11 cellular contexts compared by ENCODE assay signal in the genomic region with DNA sequence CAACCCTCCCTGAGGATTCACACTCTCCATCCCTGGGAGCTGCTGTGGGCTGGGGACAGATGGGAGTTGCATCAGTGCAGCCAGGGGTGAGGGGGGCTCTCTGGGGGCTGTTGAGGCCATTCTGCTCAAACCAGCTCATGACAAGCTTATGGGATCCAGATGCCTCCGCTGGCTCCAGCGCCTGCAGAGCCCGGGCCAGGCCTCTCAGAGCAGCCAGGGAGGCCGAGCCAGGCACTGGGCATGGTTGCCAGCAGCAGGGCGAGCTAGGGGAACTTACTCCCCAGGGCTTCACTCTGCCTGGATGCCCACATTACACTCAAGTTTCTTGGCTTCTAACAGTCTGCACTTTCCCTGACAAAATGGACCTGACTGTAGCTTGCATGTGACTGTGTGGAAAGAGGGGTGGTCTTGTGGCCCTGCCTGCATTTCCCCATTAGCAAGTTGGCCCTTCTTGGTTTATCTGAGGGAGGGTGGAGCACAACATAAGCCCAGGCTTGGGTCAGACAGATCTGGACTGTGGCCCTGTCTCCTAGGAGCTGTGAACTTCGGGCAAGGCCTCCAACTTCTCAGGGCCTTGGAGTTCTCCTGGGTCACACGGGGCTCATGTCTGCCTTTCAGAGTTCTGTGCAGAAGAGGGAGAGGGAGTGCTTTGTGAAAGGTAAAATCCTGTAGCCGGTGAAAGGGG. TPM values are rescaled to one million over a fixed set of nuclear protein-coding genes. Genes with fewer than 3 reads are reported as not detected.
DNase-seq lines count a peak whose midpoint lies in the region; ATAC-seq and TF ChIP-seq lines count a peak whose summit lies in the region.
"Had no signal": no experiment of that assay in that cellular context is flagged by ENCODE, and none has a peak within 500 bp of the region (broad histone marks: within the 10 kb centered on the region; RNA-seq: fewer than 3 reads in every experiment).

No MANE protein-coding gene starts in this region.

- H3K9me3 Mint-ChIP-seq in nephron: peaks cover 6% of the 10 kb centered on the region

- TF ChIP-seq CTCF in fibroblast of pulmonary artery (IDR thresholded peaks at IDR 0.05; ENCODE audit: low read length, missing control alignments): no peak
- no peak for TF ChIP-seq CTCF in nephron (IDR thresholded peaks at IDR 0.05; ENCODE audit: unreplicated experiment in 3 of 3)
- no peak for TF ChIP-seq CTCF in transverse colon (IDR thresholded peaks at IDR 0.05)

- peak; percentile 23 for TF ChIP-seq EP300 in transverse colon (IDR thresholded peaks at IDR 0.05; ENCODE audit: low read depth)

- ATAC-seq in SK-N-SH treated with all-trans-retinoic acid at 6 μM for 48 hours (peak; percentile 60), HG03432 (IDR thresholded peaks at IDR 0.05; ENCODE audit: unreplicated experiment) (no peak), HG02885 (IDR thresholded peaks at IDR 0.05; ENCODE audit: poor library complexity, unreplicated experiment) (no peak)

- H3K36me3 ChIP-seq in transverse colon: no peaks in the 10 kb centered on the region

- H3K27ac ChIP-seq in transverse colon: peak overlapping the region; percentile 78 to 94 (median 86)

- H3K27me3 Mint-ChIP-seq in nephron (ENCODE audit: low read depth): no peaks in the 10 kb centered on the region

- H3K9me3 ChIP-seq in transverse colon: no peaks in the 10 kb centered on the region

- no peaks in the 10 kb centered on the region for H3K27me3 ChIP-seq in transverse colon

- peaks cover 42% of the 10 kb centered on the region for H3K4me1 Mint-ChIP-seq in nephron

- intact Hi-C loops in transverse colon (cut with DNase I; ENCODE audit: low total_unique reads): no loop called here

- peaks cover 57 to 75% (median 61%) of the 10 kb centered on the region in 4 donors for H3K4me1 ChIP-seq in transverse colon

- TF ChIP-seq POLR2A in transverse colon (IDR thresholded peaks at IDR 0.05): no peak

- in situ Hi-C loops in transverse colon (cut with MboI; ENCODE audit: low pct_ligation_motif_present in 1 of 4, low pct_unique_long_range_greater_than_20kb in 1 of 4, low sequenced_read_pairs in 3 of 4): no loop called here

- H3K4me3 ChIP-seq in fibroblast of pulmonary artery (replicated peaks; ENCODE audit: low read depth, low read length) (no peak overlapping the region), transverse colon (no peak overlapping the region)

- no peak overlapping the region for H3K4me3 Mint-ChIP-seq in nephron
- H3K4me3 Mint-ChIP-seq: T-helper 1 cell treated with Interleukin-12 subunit alpha and Interleukin-12 subunit beta and Interleukin-4 antibody, amounts not matched to agents 30 μg/mL and 1 μg/mL, for 36 hours had no signal

- whole genome bisulfite sequencing in transverse colon (ENCODE audit: low coverage in 1 of 2), 2 donors: 70% methylated on average over 8 of the region's 8 CpGs; no CpG with 5 or more reads in 1 of the 2 donors

- DNase-seq in fibroblast of pulmonary artery (ENCODE audit: low read depth) (peak; percentile 25), transverse colon (peak; percentile 53), GF-D8 (lab: John Stamatoyannopoulos, UW) (no peak)
- DNase-seq: Calu3, NCI-H748 treated with DMSO at 0.1 percent for 48 hours had no signal

- peaks cover 11% of the 10 kb centered on the region for H3K36me3 Mint-ChIP-seq in nephron (ENCODE audit: low read depth)

- peak overlapping the region; percentile 60 to 76 (median 60) for H3K27ac Mint-ChIP-seq in nephron
- H3K27ac Mint-ChIP-seq: T-helper 1 cell treated with Interleukin-12 subunit alpha and Interleukin-12 subunit beta and Interleukin-4 antibody, amounts not matched to agents 30 μg/mL and 1 μg/mL, for 36 hours had no signal

TF ChIP-seq in SK-N-SH treated with all-trans-retinoic acid at 6 μM for 48 hours, 23 proteins besides CTCF, POLR2A, EP300 and RAD21:
- TF ChIP-seq ZNF70 (CRISPR knock-in tag; IDR thresholded peaks at IDR 0.05) (no peak), PPARA (CRISPR knock-in tag; IDR thresholded peaks at IDR 0.05; ENCODE audit: borderline replicate concordance) (no peak), SNAI2 (CRISPR knock-in tag; IDR thresholded peaks at IDR 0.05) (no peak)
TF ChIP-seq in SK-N-SH treated with all-trans-retinoic acid at 6 μM for 48 hours: peak in this region for 0.

RNA-seq across cellular contexts. Expression of a gene that starts 34.5 kb away (rescaled TPM):
- 100 to 1,000 TPM; 138 to 294 (median 167) TPM for total RNA-seq in transverse colon

RNA-seq across cellular contexts. Expression of a gene that starts 36.9 kb away (rescaled TPM):
- total RNA-seq in transverse colon: 10 to 100 TPM in 2 of 4 donors, 1 to 10 TPM in 2; 6.3 to 31.4 (median 12.7) TPM

RNA-seq across cellular contexts. Expression of a gene that starts 43.3 kb away (rescaled TPM):
- under 1 TPM in 1 of 4 donors, not detected in 3; 0.55 TPM for total RNA-seq in transverse colon
- total RNA-seq: glomerular endothelial cell had no signal
